Comparison of ENCODE assay signal across 2 cellular contexts in the genomic region with DNA sequence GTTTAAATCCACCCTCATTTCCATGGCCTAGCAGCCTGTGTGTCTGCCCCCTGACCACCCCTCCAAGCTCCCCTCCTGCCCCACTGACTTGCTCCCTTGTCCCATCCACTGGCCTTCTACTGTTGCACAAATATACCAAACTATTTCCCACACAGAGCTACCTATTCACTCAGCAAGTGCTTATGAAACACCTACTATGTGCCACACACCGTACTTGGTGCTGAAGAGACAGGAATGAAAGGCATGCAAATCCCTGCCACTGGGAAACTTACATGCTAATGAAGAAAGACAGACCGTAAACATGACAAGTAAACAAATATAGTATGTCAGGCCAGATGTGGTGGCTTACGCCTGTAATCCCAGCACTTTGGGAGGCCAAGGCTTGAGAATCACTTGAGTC.
TF ChIP-seq lines count a peak whose summit lies in the region.

No MANE protein-coding gene starts in this region.

TF ChIP-seq in HepG2, 621 proteins besides CTCF, POLR2A, EP300 and RAD21:
- no peak for TF ChIP-seq MEF2D (CRISPR knock-in tag; IDR thresholded peaks at IDR 0.05)
- TF ChIP-seq, protein P1, sequence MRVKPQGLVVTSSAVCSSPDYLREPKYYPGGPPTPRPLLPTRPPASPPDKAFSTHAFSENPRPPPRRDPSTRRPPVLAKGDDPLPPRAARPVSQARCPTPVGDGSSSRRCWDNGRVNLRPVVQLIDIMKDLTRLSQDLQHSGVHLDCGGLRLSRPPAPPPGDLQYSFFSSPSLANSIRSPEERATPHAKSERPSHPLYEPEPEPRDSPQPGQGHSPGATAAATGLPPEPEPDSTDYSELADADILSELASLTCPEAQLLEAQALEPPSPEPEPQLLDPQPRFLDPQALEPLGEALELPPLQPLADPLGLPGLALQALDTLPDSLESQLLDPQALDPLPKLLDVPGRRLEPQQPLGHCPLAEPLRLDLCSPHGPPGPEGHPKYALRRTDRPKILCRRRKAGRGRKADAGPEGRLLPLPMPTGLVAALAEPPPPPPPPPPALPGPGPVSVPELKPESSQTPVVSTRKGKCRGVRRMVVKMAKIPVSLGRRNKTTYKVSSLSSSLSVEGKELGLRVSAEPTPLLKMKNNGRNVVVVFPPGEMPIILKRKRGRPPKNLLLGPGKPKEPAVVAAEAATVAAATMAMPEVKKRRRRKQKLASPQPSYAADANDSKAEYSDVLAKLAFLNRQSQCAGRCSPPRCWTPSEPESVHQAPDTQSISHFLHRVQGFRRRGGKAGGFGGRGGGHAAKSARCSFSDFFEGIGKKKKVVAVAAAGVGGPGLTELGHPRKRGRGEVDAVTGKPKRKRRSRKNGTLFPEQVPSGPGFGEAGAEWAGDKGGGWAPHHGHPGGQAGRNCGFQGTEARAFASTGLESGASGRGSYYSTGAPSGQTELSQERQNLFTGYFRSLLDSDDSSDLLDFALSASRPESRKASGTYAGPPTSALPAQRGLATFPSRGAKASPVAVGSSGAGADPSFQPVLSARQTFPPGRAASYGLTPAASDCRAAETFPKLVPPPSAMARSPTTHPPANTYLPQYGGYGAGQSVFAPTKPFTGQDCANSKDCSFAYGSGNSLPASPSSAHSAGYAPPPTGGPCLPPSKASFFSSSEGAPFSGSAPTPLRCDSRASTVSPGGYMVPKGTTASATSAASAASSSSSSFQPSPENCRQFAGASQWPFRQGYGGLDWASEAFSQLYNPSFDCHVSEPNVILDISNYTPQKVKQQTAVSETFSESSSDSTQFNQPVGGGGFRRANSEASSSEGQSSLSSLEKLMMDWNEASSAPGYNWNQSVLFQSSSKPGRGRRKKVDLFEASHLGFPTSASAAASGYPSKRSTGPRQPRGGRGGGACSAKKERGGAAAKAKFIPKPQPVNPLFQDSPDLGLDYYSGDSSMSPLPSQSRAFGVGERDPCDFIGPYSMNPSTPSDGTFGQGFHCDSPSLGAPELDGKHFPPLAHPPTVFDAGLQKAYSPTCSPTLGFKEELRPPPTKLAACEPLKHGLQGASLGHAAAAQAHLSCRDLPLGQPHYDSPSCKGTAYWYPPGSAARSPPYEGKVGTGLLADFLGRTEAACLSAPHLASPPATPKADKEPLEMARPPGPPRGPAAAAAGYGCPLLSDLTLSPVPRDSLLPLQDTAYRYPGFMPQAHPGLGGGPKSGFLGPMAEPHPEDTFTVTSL (CRISPR knock-in tag; IDR thresholded peaks at IDR 0.05; ENCODE audit: borderline replicate concordance), result no peak
- TF ChIP-seq ZKSCAN1 (IDR thresholded peaks at IDR 0.05; ENCODE audit: low read length), result peak; percentile 78; the same call in 1 of the 2 replicates

TF ChIP-seq in K562, 482 proteins besides CTCF, POLR2A, EP300 and RAD21:
- no peak for TF ChIP-seq EHMT2 (IDR thresholded peaks at IDR 0.05)
- TF ChIP-seq CBFA2T3 (IDR thresholded peaks at IDR 0.05), result no peak
- TF ChIP-seq MXI1 (IDR thresholded peaks at IDR 0.05; ENCODE audit: low read depth, low read length), result no peak
- no peak for TF ChIP-seq CBX2 (IDR thresholded peaks at IDR 0.05; ENCODE audit: insufficient read depth, low read length, poor library complexity, severe bottlenecking)
- TF ChIP-seq ZKSCAN1 (IDR thresholded peaks at IDR 0.05; ENCODE audit: low read depth, low read length), result peak; percentile 77; the same call in 1 of the 2 replicates
- TF ChIP-seq, protein P2, sequence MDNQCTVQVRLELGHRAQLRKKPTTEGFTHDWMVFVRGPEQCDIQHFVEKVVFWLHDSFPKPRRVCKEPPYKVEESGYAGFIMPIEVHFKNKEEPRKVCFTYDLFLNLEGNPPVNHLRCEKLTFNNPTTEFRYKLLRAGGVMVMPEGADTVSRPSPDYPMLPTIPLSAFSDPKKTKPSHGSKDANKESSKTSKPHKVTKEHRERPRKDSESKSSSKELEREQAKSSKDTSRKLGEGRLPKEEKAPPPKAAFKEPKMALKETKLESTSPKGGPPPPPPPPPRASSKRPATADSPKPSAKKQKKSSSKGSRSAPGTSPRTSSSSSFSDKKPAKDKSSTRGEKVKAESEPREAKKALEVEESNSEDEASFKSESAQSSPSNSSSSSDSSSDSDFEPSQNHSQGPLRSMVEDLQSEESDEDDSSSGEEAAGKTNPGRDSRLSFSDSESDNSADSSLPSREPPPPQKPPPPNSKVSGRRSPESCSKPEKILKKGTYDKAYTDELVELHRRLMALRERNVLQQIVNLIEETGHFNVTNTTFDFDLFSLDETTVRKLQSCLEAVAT (IDR thresholded peaks at IDR 0.05), result no peak
- TF ChIP-seq ZNF41 (CRISPR knock-in tag; conservative IDR thresholded peaks at IDR 0.05), result no peak
- peak; percentile 85 for TF ChIP-seq ZNF121 (CRISPR knock-in tag; conservative IDR thresholded peaks at IDR 0.05)
- TF ChIP-seq ZNF146 (CRISPR knock-in tag; IDR thresholded peaks at IDR 0.05; ENCODE audit: unreplicated experiment), result peak; percentile 25
- TF ChIP-seq, protein P3, sequence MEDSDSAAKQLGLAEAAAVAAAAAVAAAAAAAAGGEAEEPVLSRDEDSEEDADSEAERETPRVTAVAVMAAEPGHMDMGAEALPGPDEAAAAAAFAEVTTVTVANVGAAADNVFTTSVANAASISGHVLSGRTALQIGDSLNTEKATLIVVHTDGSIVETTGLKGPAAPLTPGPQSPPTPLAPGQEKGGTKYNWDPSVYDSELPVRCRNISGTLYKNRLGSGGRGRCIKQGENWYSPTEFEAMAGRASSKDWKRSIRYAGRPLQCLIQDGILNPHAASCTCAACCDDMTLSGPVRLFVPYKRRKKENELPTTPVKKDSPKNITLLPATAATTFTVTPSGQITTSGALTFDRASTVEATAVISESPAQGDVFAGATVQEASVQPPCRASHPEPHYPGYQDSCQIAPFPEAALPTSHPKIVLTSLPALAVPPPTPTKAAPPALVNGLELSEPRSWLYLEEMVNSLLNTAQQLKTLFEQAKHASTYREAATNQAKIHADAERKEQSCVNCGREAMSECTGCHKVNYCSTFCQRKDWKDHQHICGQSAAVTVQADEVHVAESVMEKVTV (CRISPR knock-in tag; IDR thresholded peaks at IDR 0.05), result no peak
- no peak for TF ChIP-seq ZFPM2 (CRISPR knock-in tag; IDR thresholded peaks at IDR 0.05)
- no peak for TF ChIP-seq DIDO1 (tag; IDR thresholded peaks at IDR 0.05; ENCODE audit: low read depth)
TF ChIP-seq in K562: peak in this region for 3.
